Comparison of ENCODE assay signal across 8 cellular contexts in genomic region chrX:47232803-47233332, GRCh38. TPM values are rescaled to one million over a fixed set of nuclear protein-coding genes. Genes with fewer than 3 reads are reported as not detected.
A peak's percentile ranks its signal among the peaks of the same experiment; 100 is the strongest.
DNase-seq lines count a peak whose midpoint lies in the region; ATAC-seq and TF ChIP-seq lines count a peak whose summit lies in the region.

USP11 (plus strand) TSS chrX:47233009; CDS start chrX:47233044, 35 bp downstream.

- H3K27me3 Mint-ChIP-seq in activated CD4-positive, alpha-beta memory T cell treated with anti-CD3 and anti-CD28 coated beads for 36 hours = no peaks in the 10 kb centered on the region

- POLR2A ChIA-PET in HEK293 (lab: Yijun Ruan, JAX) = interaction anchor here (0.6 to 3.8 kb wide), 18 partner anchors 9 to 291 kb away, joined by 3 to 124 read pairs (median 4); partner anchors contain the start of genes CDK16, NDUFB11 and RBM10
- POLR2A ChIA-PET in activated CD4-positive, alpha-beta memory T cell treated with anti-CD3 and anti-CD28 coated beads for 36 hours (lab: Charles Lee) = interaction anchor here (0.9 to 1.6 kb wide), 5 partner anchors 12 to 42 kb away, joined by 3 to 14 read pairs (median 3); partner anchors contain the start of gene CDK16

- CTCF ChIA-PET in HEK293 (lab: Yijun Ruan, JAX) = interaction anchor here (1.4 kb wide), 1 partner anchor 152 kb away, joined by 7 read pairs; no protein-coding TSS in a partner anchor
- CTCF ChIA-PET in activated CD4-positive, alpha-beta memory T cell treated with anti-CD3 and anti-CD28 coated beads for 36 hours (lab: Charles Lee) = interaction anchor here (1.8 kb wide), 1 partner anchor 152 kb away, joined by 6 read pairs; no protein-coding TSS in a partner anchor

- peaks cover 25% of the 10 kb centered on the region for H3K4me1 Mint-ChIP-seq in activated CD4-positive, alpha-beta memory T cell treated with anti-CD3 and anti-CD28 coated beads for 36 hours (ENCODE audit: low read depth)

- peak; percentile 39 to 66 for ATAC-seq in lower lobe of right lung

- no peaks in the 10 kb centered on the region for H3K9me3 ChIP-seq in HEK293 (ENCODE audit: control insufficient read depth, insufficient read depth, low read depth, low read length)
- no peaks in the 10 kb centered on the region for H3K9me3 ChIP-seq in lower lobe of right lung

- H3K36me3 Mint-ChIP-seq in activated CD4-positive, alpha-beta memory T cell treated with anti-CD3 and anti-CD28 coated beads for 36 hours = peaks cover 9% of the 10 kb centered on the region

- DNase-seq in NCI-H2227 (lab: John Stamatoyannopoulos, UW; ENCODE audit: unreplicated experiment) = peak; percentile 93
- peak; percentile 43 for DNase-seq in activated CD4-positive, alpha-beta memory T cell treated with anti-CD3 and anti-CD28 coated beads for 36 hours
- peak; percentile 32 for DNase-seq in effector CD4-positive, alpha-beta T cell
- DNase-seq in lower lobe of right lung = no peak
- DNase-seq in stimulated activated CD8-positive, alpha-beta memory T cell treated with anti-CD3 and anti-CD28 coated beads, Interleukin-7, amount 100 ng/mL, for 24 hours (ENCODE audit: low read depth) = peak; percentile 28
- DNase-seq in GF-D8 (lab: John Stamatoyannopoulos, UW) = no peak

- no peaks in the 10 kb centered on the region for H3K27me3 ChIP-seq in lower lobe of right lung (ENCODE audit: low read depth)

- no peaks in the 10 kb centered on the region for H3K9me3 Mint-ChIP-seq in activated CD4-positive, alpha-beta memory T cell treated with anti-CD3 and anti-CD28 coated beads for 36 hours

- peak within 1 kb of the TSS; percentile 87 for H3K4me3 ChIP-seq in HEK293 (ENCODE audit: low read depth, low read length)
- peak within 1 kb of the TSS; percentile 60 for H3K4me3 ChIP-seq in lower lobe of right lung

- H3K4me1 ChIP-seq in HEK293 (ENCODE audit: control insufficient read depth, insufficient read depth, low read length) = peaks cover 7% of the 10 kb centered on the region; the same call in 1 of the 2 replicates
- H3K4me1 ChIP-seq in lower lobe of right lung = peaks cover 16% of the 10 kb centered on the region

- TF ChIP-seq POLR2A in GM10847 (IDR thresholded peaks at IDR 0.05; ENCODE audit: extremely low read depth, insufficient read length) = peak; percentile 71

- H3K27ac ChIP-seq in HEK293 (ENCODE audit: extremely low read depth, low read depth, low read length) = peak within 1 kb of the TSS; percentile 100
- peak within 1 kb of the TSS; percentile 96 for H3K27ac ChIP-seq in lower lobe of right lung

- peak within 1 kb of the TSS; percentile 87 for H3K27ac Mint-ChIP-seq in activated CD4-positive, alpha-beta memory T cell treated with anti-CD3 and anti-CD28 coated beads for 36 hours

- peak within 1 kb of the TSS; percentile 83 for H3K4me3 Mint-ChIP-seq in activated CD4-positive, alpha-beta memory T cell treated with anti-CD3 and anti-CD28 coated beads for 36 hours

- no peak for TF ChIP-seq CTCF in HEK293 (tag by site-specific recombination; IDR thresholded peaks at IDR 0.05)
- TF ChIP-seq CTCF in lower lobe of right lung (IDR thresholded peaks at IDR 0.05) = no peak

- intact Hi-C loops in activated CD4-positive, alpha-beta memory T cell treated with anti-CD3 and anti-CD28 coated beads for 36 hours (cut with micrococcal nuclease) = loop anchor here (1.0 to 5.0 kb wide), 5 partner anchors 16 to 426 kb away; partner anchors contain the start of genes NDUFB11 and UXT
- intact Hi-C loops in lower lobe of right lung (cut with DNase I) = no loop called here

- peaks cover 15 to 29% of the 10 kb centered on the region in 2 experiments for H3K36me3 ChIP-seq in HEK293 (ENCODE audit: control insufficient read depth in 2 of 2, insufficient read depth in 1 of 2, low read length in 2 of 2)
- peaks cover 10% of the 10 kb centered on the region for H3K36me3 ChIP-seq in lower lobe of right lung

TF ChIP-seq in HEK293, 187 proteins besides CTCF, POLR2A, EP300 and RAD21 (continues in another document):
- TF ChIP-seq ZNF747 (tag by site-specific recombination; IDR thresholded peaks at IDR 0.05) (no peak), GLI2 (tag by site-specific recombination; IDR thresholded peaks at IDR 0.05; ENCODE audit: borderline replicate concordance, low read depth) (no peak), ZSCAN4 (tag by site-specific recombination; IDR thresholded peaks at IDR 0.05) (0 out of 2 replicates have a peak, but pooled peaks have one; percentile 12), ZNF610 (tag by site-specific recombination; IDR thresholded peaks at IDR 0.05; ENCODE audit: borderline replicate concordance) (no peak), ZNF404 (tag by site-specific recombination; IDR thresholded peaks at IDR 0.05) (no peak), ZNF341 (tag by site-specific recombination; IDR thresholded peaks at IDR 0.05; ENCODE audit: low read depth) (peak; percentile 94), ZNF571 (tag by site-specific recombination; IDR thresholded peaks at IDR 0.05) (no peak), ZNF580 (tag by site-specific recombination; IDR thresholded peaks at IDR 0.05) (no peak), YY2 (tag by site-specific recombination; IDR thresholded peaks at IDR 0.05) (peak; percentile 87), BCL11A (tag by site-specific recombination; IDR thresholded peaks at IDR 0.05; ENCODE audit: low read depth) (no peak), ZNF426 (tag by site-specific recombination; IDR thresholded peaks at IDR 0.05) (no peak), ZNF791 (tag by site-specific recombination; IDR thresholded peaks at IDR 0.05) (no peak), MZF1 (tag by site-specific recombination; IDR thresholded peaks at IDR 0.05; ENCODE audit: borderline replicate concordance) (peak; percentile 71), GLIS1 (tag by site-specific recombination; IDR thresholded peaks at IDR 0.05) (peak; percentile 28; the same call in 1 of the 2 replicates), ZNF391 (tag by site-specific recombination; IDR thresholded peaks at IDR 0.05; ENCODE audit: borderline replicate concordance, low read depth) (no peak), ZNF302 (tag by site-specific recombination; IDR thresholded peaks at IDR 0.05; ENCODE audit: low read depth) (no peak), ZNF76 (tag by site-specific recombination; IDR thresholded peaks at IDR 0.05; ENCODE audit: borderline replicate concordance, low read depth) (no peak), ZNF660 (tag by site-specific recombination; IDR thresholded peaks at IDR 0.05) (0 out of 2 replicates have a peak, but pooled peaks have one; percentile 35), OVOL3 (tag by site-specific recombination; IDR thresholded peaks at IDR 0.05) (no peak), ZNF621 (tag by site-specific recombination; IDR thresholded peaks at IDR 0.05) (no peak), ZNF658 (tag by site-specific recombination; IDR thresholded peaks at IDR 0.05) (no peak), ZNF394 (tag by site-specific recombination; IDR thresholded peaks at IDR 0.05; ENCODE audit: borderline replicate concordance) (no peak; the same call in 1 of the 2 replicates), ZBTB48 (tag by site-specific recombination; IDR thresholded peaks at IDR 0.05) (no peak), ZNF530 (tag by site-specific recombination; IDR thresholded peaks at IDR 0.05; ENCODE audit: low read depth) (no peak), ZBTB6 (tag by site-specific recombination; IDR thresholded peaks at IDR 0.05) (no peak), ZNF423 (tag by site-specific recombination; IDR thresholded peaks at IDR 0.05) (no peak), ZNF521 (tag by site-specific recombination; IDR thresholded peaks at IDR 0.05) (no peak), ELK4 (IDR thresholded peaks at IDR 0.05; ENCODE audit: borderline replicate concordance, low read depth, low read length) (no peak), ZNF214 (tag by site-specific recombination; IDR thresholded peaks at IDR 0.05; ENCODE audit: borderline replicate concordance) (no peak), ZNF433 (tag by site-specific recombination; IDR thresholded peaks at IDR 0.05; ENCODE audit: low read depth) (no peak), ZNF600 (tag by site-specific recombination; IDR thresholded peaks at IDR 0.05) (0 out of 2 replicates have a peak, but pooled peaks have one; percentile 82)

RNA-seq across cellular contexts. Expression of gene USP11, which starts in this region (rescaled TPM):
- 10 to 100 TPM; 25.7 to 27.7 TPM for total RNA-seq in activated CD4-positive, alpha-beta memory T cell treated with anti-CD3 and anti-CD28 coated beads for 36 hours
- total RNA-seq in lower lobe of right lung = 52.9 TPM

Comparison
In these comparisons a context has a peak if more than half of its experiments do, and no peak if none do; other contexts are left out.
1. DNase-seq: peak in NCI-H2227 (single experiment), activated CD4-positive, alpha-beta memory T cell treated with anti-CD3 and anti-CD28 coated beads for 36 hours (single experiment), effector CD4-positive, alpha-beta T cell (single experiment) and stimulated activated CD8-positive, alpha-beta memory T cell treated with anti-CD3 and anti-CD28 coated beads, Interleukin-7, amount 100 ng/mL, for 24 hours (single experiment); none in lower lobe of right lung (single experiment) and GF-D8 (single experiment).